ENCODE assay signal across 7 cellular contexts in the genomic region with DNA sequence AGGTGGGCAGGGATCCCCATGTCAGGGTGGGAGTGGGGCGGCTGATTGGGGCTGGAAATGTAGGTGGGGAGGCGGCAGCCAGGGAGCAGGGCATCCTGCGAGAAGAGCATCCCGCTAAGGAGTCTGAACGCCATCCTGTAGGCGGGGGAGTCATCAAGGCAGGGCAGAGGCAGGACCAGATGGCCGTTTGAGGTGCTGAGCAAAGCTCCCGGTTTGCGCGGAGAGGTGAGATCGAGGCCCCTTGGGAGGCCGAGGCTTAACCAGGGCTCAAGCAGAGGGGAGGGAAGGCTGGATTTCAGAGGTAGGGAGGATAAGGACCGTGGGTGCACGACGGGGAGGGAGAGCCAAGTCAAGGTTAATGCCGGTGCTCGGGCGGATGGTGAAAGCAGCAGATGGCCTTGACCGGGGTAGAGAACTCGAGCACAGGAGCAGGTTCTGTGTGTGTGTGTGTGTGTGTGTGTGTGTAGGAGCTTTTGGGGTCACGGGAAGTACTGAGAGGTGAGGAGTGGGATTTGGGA. TPM values are rescaled to one million over a fixed set of nuclear protein-coding genes. Genes with fewer than 3 reads are reported as not detected.
A peak's percentile ranks its signal among the peaks of the same experiment; 100 is the strongest.
DNase-seq lines count a peak whose midpoint lies in the region; ATAC-seq lines count a peak whose summit lies in the region.

No MANE protein-coding gene starts in this region.

- H3K9ac ChIP-seq in mucosa of stomach (ENCODE audit: low read length), result peak overlapping the region; percentile 92

- peak; percentile 18 for ATAC-seq in HG02623 (IDR thresholded peaks at IDR 0.05; ENCODE audit: unreplicated experiment)

- H3K9me3 ChIP-seq in SJCRH30 (replicated peaks), result no peaks in the 10 kb centered on the region
- no peaks in the 10 kb centered on the region for H3K9me3 ChIP-seq in ectodermal cell (ENCODE audit: control insufficient read depth, low read length)
- H3K9me3 ChIP-seq in mucosa of stomach (ENCODE audit: control insufficient read depth, low read length), result no peaks in the 10 kb centered on the region

- H3K4me1 ChIP-seq in SJCRH30 (no peaks in the 10 kb centered on the region), ectodermal cell (ENCODE audit: control insufficient read depth, insufficient read depth, low read length) (peaks cover 6% of the 10 kb centered on the region), mucosa of stomach (ENCODE audit: control insufficient read depth, insufficient read depth, low read length) (peaks cover 8% of the 10 kb centered on the region)

- 4 to 5% methylated on average over 21 of the region's 21 CpGs for WGBS in ectodermal cell, 2 experiments

- H3K27ac ChIP-seq in SJCRH30 (no peak overlapping the region), ectodermal cell (ENCODE audit: insufficient read depth, low read depth, low read length, poor library complexity, severe bottlenecking) (no peak overlapping the region)

- H3K36me3 ChIP-seq in SJCRH30, result peaks cover 50% of the 10 kb centered on the region
- H3K36me3 ChIP-seq in ectodermal cell (ENCODE audit: control insufficient read depth, insufficient read depth, low read length), result peaks cover 16% of the 10 kb centered on the region
- peaks cover 4% of the 10 kb centered on the region for H3K36me3 ChIP-seq in mucosa of stomach (ENCODE audit: control insufficient read depth, insufficient read depth, low read length)

- DNase-seq in SJCRH30 (no peak), NCI-H1048 (lab: John Stamatoyannopoulos, UW) (no peak), NCI-H2107 (lab: John Stamatoyannopoulos, UW) (no peak)

- H3K4me3 ChIP-seq in GM08714 (ENCODE audit: low read length) (peak overlapping the region; percentile 89), SJCRH30 (peak overlapping the region; percentile 91), ectodermal cell (ENCODE audit: insufficient read depth, low read depth, low read length) (peak overlapping the region; percentile 81), mucosa of stomach (ENCODE audit: low read length) (peak overlapping the region; percentile 85)

- H3K27me3 ChIP-seq in SJCRH30 (no peaks in the 10 kb centered on the region), ectodermal cell (ENCODE audit: control insufficient read depth, insufficient read depth, low read length, poor library complexity, severe bottlenecking) (no peaks in the 10 kb centered on the region), mucosa of stomach (ENCODE audit: control insufficient read depth, insufficient read depth, low read length) (no peaks in the 10 kb centered on the region)

RNA-seq across cellular contexts. Expression of a gene that starts 0.5 kb away (rescaled TPM):
- 418 and 434 TPM in 2 replicates for total RNA-seq in SJCRH30 (2014; rRNA removed; shearing (Covaris generic))
- polyA plus RNA-seq in ectodermal cell (2013, experiment 1 of 4), result 472 TPM
- polyA plus RNA-seq in ectodermal cell (2013, experiment 2 of 4), result 435 TPM
- polyA plus RNA-seq in ectodermal cell (2013, experiment 3 of 4), result 375 TPM
- 396 TPM for polyA plus RNA-seq in ectodermal cell (2013, experiment 4 of 4)

RNA-seq across cellular contexts. Expression of a gene that starts 12.4 kb away (rescaled TPM):
- 263 and 271 TPM in 2 replicates for total RNA-seq in SJCRH30 (2014; rRNA removed; shearing (Covaris generic))
- 158 TPM for polyA plus RNA-seq in ectodermal cell (2013, experiment 1 of 4)
- 117 TPM for polyA plus RNA-seq in ectodermal cell (2013, experiment 2 of 4)
- polyA plus RNA-seq in ectodermal cell (2013, experiment 3 of 4), result 95.7 TPM
- 98.6 TPM for polyA plus RNA-seq in ectodermal cell (2013, experiment 4 of 4)

RNA-seq across cellular contexts. Expression of a gene that starts 45.1 kb away (rescaled TPM):
- 35.6 and 42.8 TPM in 2 replicates for total RNA-seq in SJCRH30 (2014; rRNA removed; shearing (Covaris generic))
- 82.7 TPM for polyA plus RNA-seq in ectodermal cell (2013, experiment 1 of 4)
- polyA plus RNA-seq in ectodermal cell (2013, experiment 2 of 4), result 87.8 TPM
- polyA plus RNA-seq in ectodermal cell (2013, experiment 3 of 4), result 75.0 TPM
- polyA plus RNA-seq in ectodermal cell (2013, experiment 4 of 4), result 98.5 TPM
